In genomic region chr4:52869196-52869595, GRCh38 we compare ENCODE assay signal across 12 cellular contexts. TPM values are rescaled to one million over a fixed set of nuclear protein-coding genes. Genes with fewer than 3 reads are reported as not detected.
DNase-seq lines count a peak whose midpoint lies in the region; ATAC-seq and TF ChIP-seq lines count a peak whose summit lies in the region.
"Had no signal": no experiment of that assay in that cellular context is flagged by ENCODE, and none has a peak within 500 bp of the region (broad histone marks: within the 10 kb centered on the region; RNA-seq: fewer than 3 reads in every experiment).

No MANE protein-coding gene starts in this region.

- no peak for TF ChIP-seq POLR2A in suprapubic skin (IDR thresholded peaks at IDR 0.05)

- H3K27ac Mint-ChIP-seq in brain = peak overlapping the region in 4 of 5 experiments; percentile 45 to 86 (median 70)
- no peak overlapping the region for H3K27ac Mint-ChIP-seq in CD8-positive, alpha-beta T cell

- H3K27me3 ChIP-seq in MG63 (no peaks in the 10 kb centered on the region), suprapubic skin (no peaks in the 10 kb centered on the region)
- H3K27me3 ChIP-seq in CD8-positive, alpha-beta T cell (ENCODE audit: insufficient read depth, low read length) = no peaks in the 10 kb centered on the region
- H3K27me3 ChIP-seq: left lung, upper lobe of left lung had no signal

- peaks cover 45% of the 10 kb centered on the region for H3K36me3 ChIP-seq in MG63
- H3K36me3 ChIP-seq in suprapubic skin = peaks cover 3% of the 10 kb centered on the region
- H3K36me3 ChIP-seq in CD8-positive, alpha-beta T cell (ENCODE audit: insufficient read depth, low read length) = no peaks in the 10 kb centered on the region
- H3K36me3 ChIP-seq: left lung, upper lobe of left lung had no signal

- WGBS in suprapubic skin = 67% methylated on average over 5 of the region's 12 CpGs

- no peak overlapping the region for H3K4me3 Mint-ChIP-seq in brain
- no peak overlapping the region for H3K4me3 Mint-ChIP-seq in CD8-positive, alpha-beta T cell

- peaks cover 74% of the 10 kb centered on the region for H3K4me1 Mint-ChIP-seq in brain
- no peaks in the 10 kb centered on the region for H3K4me1 Mint-ChIP-seq in CD8-positive, alpha-beta T cell (ENCODE audit: low read depth)

- POLR2A ChIA-PET in CD8-positive, alpha-beta T cell (lab: Charles Lee) = no interaction called here

- H3K9me3 ChIP-seq in MG63 = no peaks in the 10 kb centered on the region
- H3K9me3 ChIP-seq in suprapubic skin = no peaks in the 10 kb centered on the region
- no peaks in the 10 kb centered on the region for H3K9me3 ChIP-seq in CD8-positive, alpha-beta T cell (ENCODE audit: low read length)
- H3K9me3 ChIP-seq: left lung, upper lobe of left lung had no signal

- no peak for TF ChIP-seq CTCF in brain (conservative IDR thresholded peaks at IDR 0.05)
- TF ChIP-seq CTCF in suprapubic skin (IDR thresholded peaks at IDR 0.05) = no peak
- TF ChIP-seq CTCF in CD8-positive, alpha-beta T cell (IDR thresholded peaks at IDR 0.05) = no peak

- no peaks in the 10 kb centered on the region for H3K27me3 Mint-ChIP-seq in brain
- no peaks in the 10 kb centered on the region for H3K27me3 Mint-ChIP-seq in CD8-positive, alpha-beta T cell (ENCODE audit: low read depth)

- H3K27ac ChIP-seq in suprapubic skin = no peak overlapping the region
- H3K27ac ChIP-seq in CD8-positive, alpha-beta T cell (ENCODE audit: low read depth, low read length) = no peak overlapping the region
- H3K27ac ChIP-seq: left lung had no signal

- CTCF ChIA-PET in CD8-positive, alpha-beta T cell (lab: Charles Lee) = no interaction called here

- peak; percentile 53 for DNase-seq in MG63
- peak; percentile 90 for DNase-seq in islet precursor cell
- peak; percentile 68 to 81 for DNase-seq in suprapubic skin (ENCODE audit: low spot score in 2 of 2)
- DNase-seq in GM19238 (ENCODE audit: insufficient read length, low spot score) = no peak
- DNase-seq in OCI-M1 (lab: John Stamatoyannopoulos, UW) = no peak
- DNase-seq in CD8-positive, alpha-beta T cell = no peak
- DNase-seq: activated CD8-positive, alpha-beta memory T cell treated with anti-CD3 and anti-CD28 coated beads, Interleukin-2, amount 50 U/mL, for 48 hours; MM.1S had no signal

- TF ChIP-seq EP300 in suprapubic skin (IDR thresholded peaks at IDR 0.05) = no peak

- H3K4me3 ChIP-seq in MG63 = no peak overlapping the region
- H3K4me3 ChIP-seq in suprapubic skin = no peak overlapping the region
- no peak overlapping the region for H3K4me3 ChIP-seq in CD8-positive, alpha-beta T cell (ENCODE audit: low read depth, low read length)
- H3K4me3 ChIP-seq: left lung, upper lobe of left lung had no signal

- intact Hi-C loops in CD8-positive, alpha-beta T cell (cut with DNase I, micrococcal nuclease) = loop anchor here in 1 of 2 experiments (10.0 kb wide), 1 partner anchor 1196 kb away; the partner anchor contains the start of gene CHIC2

- peaks cover 37% of the 10 kb centered on the region for H3K36me3 Mint-ChIP-seq in brain
- peaks cover 27% of the 10 kb centered on the region for H3K36me3 Mint-ChIP-seq in CD8-positive, alpha-beta T cell

- no peaks in the 10 kb centered on the region for H3K9me3 Mint-ChIP-seq in brain
- H3K9me3 Mint-ChIP-seq in CD8-positive, alpha-beta T cell = no peaks in the 10 kb centered on the region

- no peak for ATAC-seq in CD8-positive, alpha-beta T cell
- ATAC-seq in GM18511 (IDR thresholded peaks at IDR 0.05; ENCODE audit: unreplicated experiment) = no peak
- ATAC-seq: left lung had no signal

- peaks cover 11% of the 10 kb centered on the region for H3K4me1 ChIP-seq in suprapubic skin
- no peaks in the 10 kb centered on the region for H3K4me1 ChIP-seq in CD8-positive, alpha-beta T cell (ENCODE audit: insufficient read depth, low read length)

RNA-seq across cellular contexts. Expression of gene RASL11B, which starts 7.1 kb away (rescaled TPM):
- 1.2 TPM in 1 of 2 replicates, not detected in the other for total RNA-seq in MG63 (2014; rRNA removed; shearing (Covaris generic); ENCODE audit: low replicate concordance)
- 9.4 TPM for polyA plus RNA-seq in brain (ENCODE audit: insufficient read depth, low read depth, low replicate concordance)
- total RNA-seq in suprapubic skin = 1 to 10 TPM; 1.3 to 2.5 (median 1.7) TPM
- under 1 TPM in 1 of 2 experiments, not detected in 1; 0.64 TPM for total RNA-seq in CD8-positive, alpha-beta T cell

Comparison
In these comparisons a context has a peak if more than half of its experiments do, and no peak if none do; other contexts are left out.
1. DNase-seq: peak in MG63 (single experiment), islet precursor cell (single experiment) and suprapubic skin (2 of 2); none in GM19238 (single experiment), OCI-M1 (single experiment) and CD8-positive, alpha-beta T cell (0 of 7).